8 cellular contexts compared by ENCODE assay signal in the genomic region with DNA sequence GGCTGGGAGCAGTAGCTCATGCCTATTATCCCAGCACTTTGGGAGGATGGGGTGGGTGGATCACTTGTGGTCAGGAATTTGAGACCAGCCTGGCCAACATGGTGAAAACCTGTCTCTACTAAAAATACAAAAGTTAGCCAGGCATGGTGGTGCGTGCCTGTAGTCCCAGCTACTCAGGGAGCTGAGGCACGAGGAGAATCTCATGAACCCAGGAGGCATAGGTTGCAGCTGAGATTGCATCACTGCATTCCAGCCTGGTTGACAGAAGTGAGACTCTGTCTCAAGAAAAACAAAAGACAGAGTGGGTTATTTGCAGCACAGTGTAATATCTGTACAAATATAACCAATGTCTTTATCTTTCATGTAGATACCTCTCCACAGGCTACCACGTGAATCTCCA.
A peak's percentile ranks its signal among the peaks of the same experiment; 100 is the strongest.
DNase-seq lines count a peak whose midpoint lies in the region; ATAC-seq, FAIRE-seq and TF ChIP-seq lines count a peak whose summit lies in the region.
"Not testable (repeated sequence)": the region's sequence is repeated elsewhere in the genome, so short reads cannot be mapped to it uniquely, and the experiment has no call there.

No MANE protein-coding gene starts in this region.

- peaks cover 1 to 32% of the 10 kb centered on the region in 2 donors for H3K4me1 ChIP-seq in lung (ENCODE audit: control insufficient read depth in 2 of 2, insufficient read depth in 2 of 2, low read length in 2 of 2)
- not testable (repeated sequence) for H3K4me1 ChIP-seq in aorta (ENCODE audit: control insufficient read depth in 1 of 2, insufficient read depth in 2 of 2, low read length in 2 of 2)

- not testable (repeated sequence) for H3K27me3 ChIP-seq in lung (ENCODE audit: control insufficient read depth, insufficient read depth); aorta (ENCODE audit: control insufficient read depth in 1 of 2, insufficient read depth in 2 of 2, low read length in 1 of 2)

- not testable (repeated sequence) for H3K9me3 ChIP-seq in lung (ENCODE audit: control insufficient read depth in 2 of 2, insufficient read depth in 1 of 2, low read length in 1 of 2); aorta (ENCODE audit: control insufficient read depth, low read length)

- intact Hi-C loops in aorta (cut with DNase I) = loop anchor here (10.0 kb wide), 2 partner anchors 94 to 96 kb away; no protein-coding TSS in a partner anchor

- peak; percentile 27 for ATAC-seq in lung (ENCODE audit: insufficient read depth, low FRiP score)
- ATAC-seq in aorta (ENCODE audit: low FRiP score) = peak; percentile 24

- FAIRE-seq in TTC549 (lab: Jason Lieb, UNC) = peak; percentile 93

- peak; percentile 37 for DNase-seq in Daoy (ENCODE audit: low read depth)
- DNase-seq in M059J (ENCODE audit: low read depth) = peak; percentile 88
- peak; percentile 98 for DNase-seq in choroid plexus epithelial cell (ENCODE audit: low read depth)
- DNase-seq in glomerular visceral epithelial cell (ENCODE audit: extremely low spot score) = peak; percentile 97
- not testable (repeated sequence) for DNase-seq in lung (ENCODE audit: low spot score); aorta
- DNase-seq in renal cortical epithelial cell (ENCODE audit: low read depth) = peak; percentile 96

- H3K36me3 ChIP-seq in lung (ENCODE audit: control insufficient read depth in 2 of 2, insufficient read depth in 2 of 2, low read length in 2 of 2); aorta (ENCODE audit: control insufficient read depth in 1 of 2, insufficient read depth in 2 of 2, low read length in 1 of 2): not testable (repeated sequence)

- not testable (repeated sequence) for TF ChIP-seq CTCF in choroid plexus epithelial cell (conservative IDR thresholded peaks at IDR 0.05; ENCODE audit: low read depth, low read length); lung (IDR thresholded peaks at IDR 0.05; ENCODE audit: control extremely low read depth, extremely low read depth)

- WGBS in lung, 2 donors = 65 to 80% methylated on average over 3 of the region's 3 CpGs
- 14 to 17% methylated on average over 3 of the region's 3 CpGs for whole genome bisulfite sequencing in aorta, 2 donors

- H3K27ac ChIP-seq in lung (ENCODE audit: low read depth in 1 of 2, low read length in 1 of 2) (peak overlapping the region in 1 of 2 donors; percentile 66), aorta (ENCODE audit: low read depth in 1 of 2, low read length in 2 of 2) (peak overlapping the region in 1 of 2 donors; percentile 1)

- H3K4me3 ChIP-seq in choroid plexus epithelial cell (ENCODE audit: low read depth, low read length); lung; aorta (ENCODE audit: low read length in 2 of 2): not testable (repeated sequence)
